8 cellular contexts compared by ENCODE assay signal in the genomic region with DNA sequence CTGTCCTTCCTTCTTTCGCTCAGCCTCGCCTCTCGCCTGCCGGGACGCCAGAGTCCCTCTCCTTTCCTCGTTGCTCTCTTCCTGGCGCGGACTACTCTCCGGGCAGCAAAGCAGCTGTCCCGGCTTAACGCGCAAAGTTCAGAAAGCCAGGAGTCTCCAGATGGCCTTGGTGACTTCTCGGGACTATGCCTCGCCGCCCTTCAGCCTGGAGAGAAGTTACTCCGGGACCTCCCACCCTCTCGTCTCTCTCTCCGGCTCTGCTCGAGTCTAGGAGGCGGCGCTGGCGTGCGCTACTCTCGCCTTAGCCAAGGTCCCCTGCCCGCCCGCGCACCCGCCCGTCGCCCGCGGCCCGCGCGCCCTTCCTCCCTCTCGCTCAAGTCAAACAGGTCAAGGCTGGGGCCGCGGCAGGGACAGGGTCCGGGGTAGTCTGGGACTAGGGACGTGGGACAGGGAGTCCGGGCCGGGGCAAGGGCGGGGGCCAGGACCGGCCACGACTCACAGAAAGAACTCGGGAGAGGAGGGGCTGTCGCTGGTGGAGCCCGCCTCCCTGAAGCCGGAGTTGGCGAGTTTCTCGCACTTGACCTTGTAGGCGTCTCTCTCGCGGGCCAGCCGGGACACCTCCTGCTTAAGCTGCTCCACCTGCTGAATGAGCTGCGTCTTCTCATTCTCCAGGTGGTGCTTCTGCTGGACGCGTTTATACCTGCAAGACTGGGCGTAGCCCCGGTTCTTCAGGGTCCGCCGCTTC. TPM values are rescaled to one million over a fixed set of nuclear protein-coding genes. Genes with fewer than 3 reads are reported as not detected.
DNase-seq lines count a peak whose midpoint lies in the region; ATAC-seq and TF ChIP-seq lines count a peak whose summit lies in the region.

No MANE protein-coding gene starts in this region.

- H3K9ac ChIP-seq in mucosa of rectum (ENCODE audit: low read depth in 1 of 2, low read length in 2 of 2), result peak overlapping the region; percentile 47 to 64

- H3K4me1 ChIP-seq in A673 (ENCODE audit: insufficient read depth, low read length, poor library complexity, severe bottlenecking) (peaks cover 15% of the 10 kb centered on the region), mucosa of rectum (ENCODE audit: control insufficient read depth in 2 of 2, insufficient read depth in 2 of 2, low read length in 2 of 2) (peaks cover 19 to 20% of the 10 kb centered on the region in 2 donors)

- H3K4me3 ChIP-seq in A673 (ENCODE audit: low read depth, low read length, poor library complexity, severe bottlenecking) (peak overlapping the region; percentile 78), mucosa of rectum (ENCODE audit: low read length in 2 of 2) (peak overlapping the region; percentile 73)

- no peak for TF ChIP-seq CTCF in A673 (conservative IDR thresholded peaks at IDR 0.05; ENCODE audit: low read depth, low read length)

- H3K27ac ChIP-seq in A673 (ENCODE audit: low read depth, low read length, poor library complexity, severe bottlenecking) (peak overlapping the region; percentile 2), mucosa of rectum (ENCODE audit: low read depth in 2 of 2, low read length in 2 of 2) (peak overlapping the region; percentile 72 to 75)

- ATAC-seq in esophagus mucosa (peak; percentile 50), GM18498 (IDR thresholded peaks at IDR 0.05; ENCODE audit: unreplicated experiment) (no peak)

- POLR2A ChIA-PET in A673 (lab: Charles Lee; ENCODE audit: low non-redundant PET), result no interaction called here

- intact Hi-C loops in A673 (cut with micrococcal nuclease; ENCODE audit: unreplicated experiment), result loop anchor here (5.0 to 10.0 kb wide), 4 partner anchors 35 to 1423 kb away; no protein-coding TSS in a partner anchor

- DNase-seq in A673 (ENCODE audit: low spot score) (peak; percentile 58), M059J (ENCODE audit: low read depth) (peak; percentile 55), putamen (ENCODE audit: low spot score) (no peak), GOT3 (lab: John Stamatoyannopoulos, UW) (no peak), NCI-H2107 treated with DMSO at 0.1 percent for 48 hours (lab: John Stamatoyannopoulos, UW; ENCODE audit: unreplicated experiment) (no peak)

- no TSS peak for BruUV-seq in A673 (replicated peaks; lab: Mats Ljungman, UMichigan)

- CTCF ChIA-PET in A673 (lab: Charles Lee), result no interaction called here

- H3K27me3 ChIP-seq in A673 (replicated peaks; ENCODE audit: insufficient read depth, low read depth, low read length, poor library complexity) (peaks cover 5% of the 10 kb centered on the region), mucosa of rectum (ENCODE audit: control insufficient read depth in 2 of 2, insufficient read depth in 2 of 2, low read length in 2 of 2) (peaks cover 47 to 75% of the 10 kb centered on the region in 2 donors)

- peaks cover 15% of the 10 kb centered on the region for H3K36me3 ChIP-seq in A673 (ENCODE audit: insufficient read depth, low read length, poor library complexity, severe bottlenecking)
- H3K36me3 ChIP-seq in mucosa of rectum (ENCODE audit: control insufficient read depth in 2 of 2, insufficient read depth in 2 of 2, low read length in 2 of 2), result no peaks in the 10 kb centered on the region

- H3K9me3 ChIP-seq in A673 (ENCODE audit: low read depth, low read length, poor library complexity, severe bottlenecking) (no peaks in the 10 kb centered on the region), mucosa of rectum (ENCODE audit: control insufficient read depth in 2 of 2, low read length in 2 of 2) (no peaks in the 10 kb centered on the region)

RNA-seq across cellular contexts. Expression of a gene that starts 1.5 kb away (rescaled TPM):
- total RNA-seq in A673 (2021) (44.3 and 57.0 TPM in 2 replicates), esophagus mucosa (55.9 TPM)
- 4.2 and 7.4 TPM in 2 replicates for total RNA-seq in M059J (2014; rRNA removed; shearing (Covaris generic))

Comparison
In these comparisons a context has a peak if more than half of its experiments do, and no peak if none do; other contexts are left out.
1. DNase-seq: peak in A673 (single experiment) and M059J (single experiment); none in putamen (single experiment), GOT3 (single experiment) and NCI-H2107 treated with DMSO at 0.1 percent for 48 hours (single experiment).